Comparison of ENCODE assay signal across 8 cellular contexts in genomic region chr6:33570806-33571636, GRCh38. TPM values are rescaled to one million over a fixed set of nuclear protein-coding genes. Genes with fewer than 3 reads are reported as not detected.
DNase-seq lines count a peak whose midpoint lies in the region; ATAC-seq and TF ChIP-seq lines count a peak whose summit lies in the region.

No MANE protein-coding gene starts in this region.

- H3K27ac ChIP-seq in parathyroid adenoma (peak overlapping the region; percentile 16), tibial nerve (peak overlapping the region; percentile 70 to 91 (median 90))

- TF ChIP-seq EP300 in tibial nerve (IDR thresholded peaks at IDR 0.05), result peak; percentile 11 to 79

- peak; percentile 16 for TF ChIP-seq CTCF in GM10248 (IDR thresholded peaks at IDR 0.05; ENCODE audit: control extremely low read depth, extremely low read depth, low read depth, missing control alignments)
- TF ChIP-seq CTCF in HFF-Myc (IDR thresholded peaks at IDR 0.05; ENCODE audit: low read depth, low read length, missing control alignments), result no peak
- TF ChIP-seq CTCF in parathyroid adenoma (IDR thresholded peaks at IDR 0.05), result no peak
- peak in 1 of 5 experiments; percentile 30 for TF ChIP-seq CTCF in tibial nerve (IDR thresholded peaks at IDR 0.05)

- ATAC-seq in SK-N-SH treated with all-trans-retinoic acid at 6 μM for 48 hours, result peak; percentile 99
- peak; percentile 93 for ATAC-seq in Right ventricle myocardium inferior

- peak overlapping the region; percentile 100 for H3K27ac Mint-ChIP-seq in activated naive CD8-positive, alpha-beta T cell

- peak overlapping the region; percentile 92 for H2AFZ ChIP-seq in parathyroid adenoma

- POLR2A ChIA-PET in GM10248 (lab: Yijun Ruan, JAX), result interaction anchor here (0.9 to 1.5 kb wide), 2 partner anchors 8 to 81 kb away, joined by 3 to 5 read pairs; no protein-coding TSS in a partner anchor

- no peaks in the 10 kb centered on the region for H3K4me1 ChIP-seq in parathyroid adenoma
- H3K4me1 ChIP-seq in tibial nerve, result peaks cover 0 to 26% (median 5%) of the 10 kb centered on the region in 4 donors

- CTCF ChIA-PET in GM10248 (lab: Yijun Ruan, JAX), result interaction anchor here (0.6 to 3.0 kb wide), 4 partner anchors 8 to 141 kb away, joined by 3 to 13 read pairs (median 3); partner anchors contain the start of gene BAK1

- H3K4me2 ChIP-seq in parathyroid adenoma (ENCODE audit: low read length), result peak overlapping the region; percentile 100

- H3K36me3 Mint-ChIP-seq in activated naive CD8-positive, alpha-beta T cell, result no peaks in the 10 kb centered on the region

- peaks cover 32% of the 10 kb centered on the region for H3K4me1 Mint-ChIP-seq in activated naive CD8-positive, alpha-beta T cell (ENCODE audit: low read depth)

- no peaks in the 10 kb centered on the region for H3K27me3 Mint-ChIP-seq in activated naive CD8-positive, alpha-beta T cell

- H3K4me3 Mint-ChIP-seq in activated naive CD8-positive, alpha-beta T cell, result peak overlapping the region; percentile 91

- peak; percentile 96 for DNase-seq in GM10248 (ENCODE audit: extremely low spot score)
- peak; percentile 53 for DNase-seq in HFF-Myc (ENCODE audit: extremely low read depth, low read depth)
- DNase-seq in NAMALWA (ENCODE audit: low spot score), result peak; percentile 97
- DNase-seq in Right ventricle myocardium inferior (ENCODE audit: missing footprints), result peak; percentile 94
- peak; percentile 66 to 67 for DNase-seq in tibial nerve (ENCODE audit: low spot score in 2 of 2)

- H3K27me3 ChIP-seq in parathyroid adenoma (ENCODE audit: control insufficient read depth, insufficient read depth, low read length), result no peaks in the 10 kb centered on the region
- H3K27me3 ChIP-seq in tibial nerve, result no peaks in the 10 kb centered on the region

- H3K9ac ChIP-seq in parathyroid adenoma, result no peak overlapping the region

- no peaks in the 10 kb centered on the region for H3K9me3 ChIP-seq in parathyroid adenoma (ENCODE audit: control insufficient read depth, low read length)
- H3K9me3 ChIP-seq in tibial nerve, result no peaks in the 10 kb centered on the region

- 1 to 2% methylated on average over 35 to 38 of the region's 44 CpGs for WGBS in tibial nerve, 2 donors

- H3K36me3 ChIP-seq in parathyroid adenoma (ENCODE audit: control insufficient read depth, insufficient read depth, low read length) (no peaks in the 10 kb centered on the region), tibial nerve (peaks cover 4 to 29% (median 21%) of the 10 kb centered on the region in 3 donors)

- intact Hi-C loops in Right ventricle myocardium inferior (cut with DNase I), result loop anchor here (2.0 to 10.0 kb wide), 2 partner anchors 116 to 146 kb away; partner anchors contain the start of genes SYNGAP1 and ZBTB9

- peak in 1 of 2 donors; percentile 49 for TF ChIP-seq POLR2A in tibial nerve (IDR thresholded peaks at IDR 0.05)

- H3K9me3 Mint-ChIP-seq in activated naive CD8-positive, alpha-beta T cell (ENCODE audit: low read depth), result no peaks in the 10 kb centered on the region

- no peaks in the 10 kb centered on the region for H3K79me2 ChIP-seq in parathyroid adenoma

- H3K4me3 ChIP-seq in HFF-Myc (replicated peaks; ENCODE audit: low read depth, low read length) (peak overlapping the region; percentile 55), parathyroid adenoma (ENCODE audit: low read depth, low read length) (peak overlapping the region; percentile 85), tibial nerve (peak overlapping the region; percentile 44 to 83 (median 74))

TF ChIP-seq in SK-N-SH treated with all-trans-retinoic acid at 6 μM for 48 hours, 23 proteins besides CTCF, POLR2A, EP300 and RAD21:
- TF ChIP-seq ZFP30 (CRISPR knock-in tag; IDR thresholded peaks at IDR 0.05), result no peak
- TF ChIP-seq TSHZ2 (CRISPR knock-in tag; IDR thresholded peaks at IDR 0.05), result no peak
- TF ChIP-seq ZNF8 (CRISPR knock-in tag; IDR thresholded peaks at IDR 0.05), result no peak
- no peak for TF ChIP-seq GLIS3 (CRISPR knock-in tag; IDR thresholded peaks at IDR 0.05)
- no peak for TF ChIP-seq ESRRG (CRISPR knock-in tag; IDR thresholded peaks at IDR 0.05)
- TF ChIP-seq ZC3H10 (CRISPR knock-in tag; IDR thresholded peaks at IDR 0.05), result no peak
- TF ChIP-seq ISL1 (CRISPR knock-in tag; IDR thresholded peaks at IDR 0.05), result no peak
- TF ChIP-seq PPARA (CRISPR knock-in tag; IDR thresholded peaks at IDR 0.05; ENCODE audit: borderline replicate concordance), result no peak
- TF ChIP-seq CSRNP3 (CRISPR knock-in tag; IDR thresholded peaks at IDR 0.05), result no peak
- TF ChIP-seq SNAI2 (CRISPR knock-in tag; IDR thresholded peaks at IDR 0.05), result no peak
- TF ChIP-seq ZFP3 (CRISPR knock-in tag; IDR thresholded peaks at IDR 0.05), result no peak
- no peak for TF ChIP-seq CSDC2 (CRISPR knock-in tag; IDR thresholded peaks at IDR 0.05)

RNA-seq across cellular contexts. Expression of gene BAK1, which starts 9.1 kb away (rescaled TPM):
- total RNA-seq in Right ventricle myocardium inferior (25.4 TPM), tibial nerve (10 to 100 TPM in 2 of 4 donors, 1 to 10 TPM in 2; 7.9 to 15.3 (median 10.1) TPM)

RNA-seq across cellular contexts. Expression of gene ITPR3, which starts 50.1 kb away (rescaled TPM):
- total RNA-seq in Right ventricle myocardium inferior (8.0 TPM), tibial nerve (100 to 1,000 TPM in 2 of 4 donors, 10 to 100 TPM in 2; 76.8 to 101 (median 93.9) TPM)

Comparison
In these comparisons a context has a peak if more than half of its experiments do, and no peak if none do; other contexts are left out.
1. Peak in every context shown above with its lines: DNase-seq, ATAC-seq, H3K4me3 ChIP-seq and H3K27ac ChIP-seq.